In genomic region chr13:30727491-30728350, GRCh38 we compare ENCODE assay signal across 19 cellular contexts. TPM values are rescaled to one million over a fixed set of nuclear protein-coding genes. Genes with fewer than 3 reads are reported as not detected.
DNase-seq lines count a peak whose midpoint lies in the region; ATAC-seq and TF ChIP-seq lines count a peak whose summit lies in the region.
"Had no signal": no experiment of that assay in that cellular context is flagged by ENCODE, and none has a peak within 500 bp of the region (broad histone marks: within the 10 kb centered on the region; RNA-seq: fewer than 3 reads in every experiment).

No MANE protein-coding gene starts in this region.

- peaks cover 4% of the 10 kb centered on the region for H3K36me3 Mint-ChIP-seq in activated CD8-positive, alpha-beta memory T cell treated with anti-CD3 and anti-CD28 coated beads, Interleukin-2, amount 10 ng/mL, durations not matched to agents 7 days and 5 days
- H3K36me3 Mint-ChIP-seq: CD8-positive, alpha-beta memory T cell had no signal

- no peak for TF ChIP-seq RAD21 in Ishikawa (IDR thresholded peaks at IDR 0.05; ENCODE audit: low read depth)

- no peak for TF ChIP-seq EP300 in Ishikawa (IDR thresholded peaks at IDR 0.05; ENCODE audit: borderline replicate concordance)

- peaks cover 3% of the 10 kb centered on the region for H3K9me3 Mint-ChIP-seq in activated CD8-positive, alpha-beta memory T cell treated with anti-CD3 and anti-CD28 coated beads, Interleukin-2, amount 10 ng/mL, durations not matched to agents 7 days and 5 days (ENCODE audit: low read depth)
- H3K9me3 Mint-ChIP-seq: CD8-positive, alpha-beta memory T cell had no signal

- H3K4me3 ChIP-seq in psoas muscle: no peak overlapping the region
- H3K4me3 ChIP-seq: BLaER1 had no signal

- WGBS in psoas muscle, 3 donors: 39 to 51% (median 42%) methylated on average over 6 of the region's 6 CpGs

- DNase-seq in NCI-H1694 treated with DMSO at 0.1 percent for 48 hours (lab: John Stamatoyannopoulos, UW): peak; percentile 7
- DNase-seq in NCI-H1694 (lab: John Stamatoyannopoulos, UW): no peak
- DNase-seq in cerebellar cortex (ENCODE audit: low spot score): peak; percentile 95
- DNase-seq in psoas muscle: no peak
- no peak for DNase-seq in activated CD8-positive, alpha-beta memory T cell treated with anti-CD3 and anti-CD28 coated beads, Interleukin-2, amount 10 ng/mL, durations not matched to agents 7 days and 5 days
- no peak for DNase-seq in activated CD4-positive, alpha-beta T cell treated with anti-CD3 and anti-CD28 coated beads for 4 hours
- no peak for DNase-seq in anterior cingulate cortex (lab: John Stamatoyannopoulos, UW)
- DNase-seq: CD8-positive, alpha-beta memory T cell; DMS153; EL; MV-4-11; NCI-H1417 treated with DMSO at 0.1 percent for 48 hours; NCI-H2081; NCI-H2227 treated with DMSO at 0.1 percent for 48 hours; NCI-H774; SHP77 treated with DMSO at 0.1 percent for 48 hours had no signal

- no peaks in the 10 kb centered on the region for H3K9me3 ChIP-seq in psoas muscle

- H3K4me1 ChIP-seq in psoas muscle: peaks cover 13% of the 10 kb centered on the region

- H3K27ac Mint-ChIP-seq in activated CD8-positive, alpha-beta memory T cell treated with anti-CD3 and anti-CD28 coated beads, Interleukin-2, amount 10 ng/mL, durations not matched to agents 7 days and 5 days: no peak overlapping the region

- intact Hi-C loops in psoas muscle (cut with DNase I): loop anchor here in 1 of 2 donors (5.0 kb wide), 1 partner anchor 50 kb away; no protein-coding TSS in a partner anchor

- no peaks in the 10 kb centered on the region for H3K27me3 Mint-ChIP-seq in activated CD8-positive, alpha-beta memory T cell treated with anti-CD3 and anti-CD28 coated beads, Interleukin-2, amount 10 ng/mL, durations not matched to agents 7 days and 5 days

- no peaks in the 10 kb centered on the region for H3K36me3 ChIP-seq in psoas muscle (ENCODE audit: insufficient read depth in 1 of 2, low read depth in 1 of 2)
- H3K36me3 ChIP-seq: BLaER1 had no signal

- no peak for TF ChIP-seq CTCF in psoas muscle (IDR thresholded peaks at IDR 0.05)

- H3K4me1 Mint-ChIP-seq in activated CD8-positive, alpha-beta memory T cell treated with anti-CD3 and anti-CD28 coated beads, Interleukin-2, amount 10 ng/mL, durations not matched to agents 7 days and 5 days: peaks cover 4% of the 10 kb centered on the region

- H3K27me3 ChIP-seq in psoas muscle (ENCODE audit: insufficient read depth in 3 of 3, low read length in 2 of 3): no peaks in the 10 kb centered on the region
- H3K27me3 ChIP-seq: BLaER1 had no signal

- CTCF ChIA-PET in activated CD8-positive, alpha-beta memory T cell treated with anti-CD3 and anti-CD28 coated beads, Interleukin-2, amount 10 ng/mL, durations not matched to agents 7 days and 5 days (lab: Charles Lee): interaction anchor here (1.0 to 1.2 kb wide), 2 partner anchors 11 to 61 kb away, joined by 3 read pairs; no protein-coding TSS in a partner anchor

- no peak overlapping the region for H3K27ac ChIP-seq in psoas muscle
- H3K27ac ChIP-seq: 22Rv1, BLaER1 had no signal

- peak; percentile 63 to 78 (median 72) for ATAC-seq in psoas muscle
- ATAC-seq in activated CD8-positive, alpha-beta memory T cell treated with anti-CD3 and anti-CD28 coated beads, Interleukin-2, amount 10 ng/mL, durations not matched to agents 7 days and 5 days: no peak

- no peak overlapping the region for H3K4me3 Mint-ChIP-seq in activated CD8-positive, alpha-beta memory T cell treated with anti-CD3 and anti-CD28 coated beads, Interleukin-2, amount 10 ng/mL, durations not matched to agents 7 days and 5 days
- H3K4me3 Mint-ChIP-seq: CD8-positive, alpha-beta memory T cell had no signal

TF ChIP-seq in Ishikawa, 13 proteins besides CTCF, POLR2A, EP300 and RAD21:
- TF ChIP-seq, protein P1, sequence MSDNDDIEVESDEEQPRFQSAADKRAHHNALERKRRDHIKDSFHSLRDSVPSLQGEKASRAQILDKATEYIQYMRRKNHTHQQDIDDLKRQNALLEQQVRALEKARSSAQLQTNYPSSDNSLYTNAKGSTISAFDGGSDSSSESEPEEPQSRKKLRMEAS (IDR thresholded peaks at IDR 0.05): no peak
- TF ChIP-seq EGR1 (IDR thresholded peaks at IDR 0.05) (no peak), FOXM1 (IDR thresholded peaks at IDR 0.05; ENCODE audit: borderline replicate concordance, low read depth) (no peak), CREB1 (IDR thresholded peaks at IDR 0.05; ENCODE audit: low read depth) (no peak), NFIC (IDR thresholded peaks at IDR 0.05) (no peak)
- TF ChIP-seq, protein P2, sequence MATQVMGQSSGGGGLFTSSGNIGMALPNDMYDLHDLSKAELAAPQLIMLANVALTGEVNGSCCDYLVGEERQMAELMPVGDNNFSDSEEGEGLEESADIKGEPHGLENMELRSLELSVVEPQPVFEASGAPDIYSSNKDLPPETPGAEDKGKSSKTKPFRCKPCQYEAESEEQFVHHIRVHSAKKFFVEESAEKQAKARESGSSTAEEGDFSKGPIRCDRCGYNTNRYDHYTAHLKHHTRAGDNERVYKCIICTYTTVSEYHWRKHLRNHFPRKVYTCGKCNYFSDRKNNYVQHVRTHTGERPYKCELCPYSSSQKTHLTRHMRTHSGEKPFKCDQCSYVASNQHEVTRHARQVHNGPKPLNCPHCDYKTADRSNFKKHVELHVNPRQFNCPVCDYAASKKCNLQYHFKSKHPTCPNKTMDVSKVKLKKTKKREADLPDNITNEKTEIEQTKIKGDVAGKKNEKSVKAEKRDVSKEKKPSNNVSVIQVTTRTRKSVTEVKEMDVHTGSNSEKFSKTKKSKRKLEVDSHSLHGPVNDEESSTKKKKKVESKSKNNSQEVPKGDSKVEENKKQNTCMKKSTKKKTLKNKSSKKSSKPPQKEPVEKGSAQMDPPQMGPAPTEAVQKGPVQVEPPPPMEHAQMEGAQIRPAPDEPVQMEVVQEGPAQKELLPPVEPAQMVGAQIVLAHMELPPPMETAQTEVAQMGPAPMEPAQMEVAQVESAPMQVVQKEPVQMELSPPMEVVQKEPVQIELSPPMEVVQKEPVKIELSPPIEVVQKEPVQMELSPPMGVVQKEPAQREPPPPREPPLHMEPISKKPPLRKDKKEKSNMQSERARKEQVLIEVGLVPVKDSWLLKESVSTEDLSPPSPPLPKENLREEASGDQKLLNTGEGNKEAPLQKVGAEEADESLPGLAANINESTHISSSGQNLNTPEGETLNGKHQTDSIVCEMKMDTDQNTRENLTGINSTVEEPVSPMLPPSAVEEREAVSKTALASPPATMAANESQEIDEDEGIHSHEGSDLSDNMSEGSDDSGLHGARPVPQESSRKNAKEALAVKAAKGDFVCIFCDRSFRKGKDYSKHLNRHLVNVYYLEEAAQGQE (IDR thresholded peaks at IDR 0.05; ENCODE audit: low read depth): peak; percentile 56
- TF ChIP-seq, protein P3, sequence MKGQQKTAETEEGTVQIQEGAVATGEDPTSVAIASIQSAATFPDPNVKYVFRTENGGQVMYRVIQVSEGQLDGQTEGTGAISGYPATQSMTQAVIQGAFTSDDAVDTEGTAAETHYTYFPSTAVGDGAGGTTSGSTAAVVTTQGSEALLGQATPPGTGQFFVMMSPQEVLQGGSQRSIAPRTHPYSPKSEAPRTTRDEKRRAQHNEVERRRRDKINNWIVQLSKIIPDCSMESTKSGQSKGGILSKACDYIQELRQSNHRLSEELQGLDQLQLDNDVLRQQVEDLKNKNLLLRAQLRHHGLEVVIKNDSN (IDR thresholded peaks at IDR 0.05): no peak
TF ChIP-seq in Ishikawa: peak in this region for 1.

RNA-seq across cellular contexts. Expression of gene ALOX5AP, which starts 7.6 kb away (rescaled TPM):
- 1 to 10 TPM; 3.8 to 5.7 (median 5.3) TPM for total RNA-seq in psoas muscle
- polyA plus RNA-seq in psoas muscle: 10 to 100 TPM in 1 of 3 donors, 1 to 10 TPM in 2; 2.5 to 12.2 (median 3.2) TPM
- total RNA-seq in activated CD8-positive, alpha-beta memory T cell treated with anti-CD3 and anti-CD28 coated beads, Interleukin-2, amount 10 ng/mL, durations not matched to agents 7 days and 5 days: 100 to 1,000 TPM; 184 to 220 TPM

Comparison
In these comparisons a context has a peak if more than half of its experiments do, and no peak if none do; other contexts are left out.
1. DNase-seq: peak in NCI-H1694 treated with DMSO at 0.1 percent for 48 hours (single experiment) and cerebellar cortex (single experiment); none in NCI-H1694 (single experiment), psoas muscle (0 of 2), activated CD8-positive, alpha-beta memory T cell treated with anti-CD3 and anti-CD28 coated beads, Interleukin-2, amount 10 ng/mL, durations not matched to agents 7 days and 5 days (single experiment), activated CD4-positive, alpha-beta T cell treated with anti-CD3 and anti-CD28 coated beads for 4 hours (0 of 2) and anterior cingulate cortex (0 of 58).
2. RNA of gene ALOX5AP, which starts 7.6 kb away (total RNA-seq): 184 to 220 TPM in activated CD8-positive, alpha-beta memory T cell treated with anti-CD3 and anti-CD28 coated beads, Interleukin-2, amount 10 ng/mL, durations not matched to agents 7 days and 5 days; 3.8 to 5.7 TPM in psoas muscle; every median in the first group is over 10 times any median in the second.